ENCODE assay signal across 12 cellular contexts in genomic region chr4:144970597-144970996, GRCh38.
A peak's percentile ranks its signal among the peaks of the same experiment; 100 is the strongest.
DNase-seq lines count a peak whose midpoint lies in the region; ATAC-seq, FAIRE-seq and TF ChIP-seq lines count a peak whose summit lies in the region.
"Had no signal": no experiment of that assay in that cellular context is flagged by ENCODE, and none has a peak within 500 bp of the region (broad histone marks: within the 10 kb centered on the region; RNA-seq: fewer than 3 reads in every experiment).

No MANE protein-coding gene starts in this region.

- DNase-seq in GM12891 (ENCODE audit: insufficient read length, low spot score) (no peak), NCI-H774 (lab: John Stamatoyannopoulos, UW) (no peak), NCI-H1694 (lab: John Stamatoyannopoulos, UW) (no peak), dermis blood vessel endothelial cell (no peak)
- DNase-seq in activated naive CD4-positive, alpha-beta T cell treated with anti-CD3 and anti-CD28 coated beads for 36 hours = no peak
- DNase-seq: activated B cell treated with CpG ODN at 0.5 μM for 24 hours, naive B cell, SHP77 treated with DMSO at 0.1 percent for 48 hours had no signal

- no peak overlapping the region for H3K27ac Mint-ChIP-seq in activated naive CD4-positive, alpha-beta T cell treated with anti-CD3 and anti-CD28 coated beads for 36 hours
- H3K27ac Mint-ChIP-seq: activated B cell treated with CpG ODN at 0.5 μM for 24 hours, naive B cell had no signal

- no peaks in the 10 kb centered on the region for H3K36me3 Mint-ChIP-seq in activated naive CD4-positive, alpha-beta T cell treated with anti-CD3 and anti-CD28 coated beads for 36 hours (ENCODE audit: low read depth)
- H3K36me3 Mint-ChIP-seq: naive B cell had no signal

- FAIRE-seq in GM12891 (lab: Jason Lieb, UNC) = peak; percentile 20
- FAIRE-seq: bronchial epithelial cell had no signal

- H3K27me3 Mint-ChIP-seq in activated naive CD4-positive, alpha-beta T cell treated with anti-CD3 and anti-CD28 coated beads for 36 hours (ENCODE audit: low read depth) = no peaks in the 10 kb centered on the region
- H3K27me3 Mint-ChIP-seq: activated B cell treated with CpG ODN at 0.5 μM for 24 hours, naive B cell had no signal

- H3K9me3 Mint-ChIP-seq in activated naive CD4-positive, alpha-beta T cell treated with anti-CD3 and anti-CD28 coated beads for 36 hours = no peaks in the 10 kb centered on the region

- intact Hi-C loops in activated naive CD4-positive, alpha-beta T cell treated with anti-CD3 and anti-CD28 coated beads for 36 hours (cut with micrococcal nuclease) = no loop called here

- no peak overlapping the region for H3K4me3 Mint-ChIP-seq in activated naive CD4-positive, alpha-beta T cell treated with anti-CD3 and anti-CD28 coated beads for 36 hours
- H3K4me3 Mint-ChIP-seq: activated B cell treated with CpG ODN at 0.5 μM for 24 hours, naive B cell had no signal

- H3K4me1 Mint-ChIP-seq in activated naive CD4-positive, alpha-beta T cell treated with anti-CD3 and anti-CD28 coated beads for 36 hours (ENCODE audit: low read depth) = no peaks in the 10 kb centered on the region
- H3K4me1 Mint-ChIP-seq: activated B cell treated with CpG ODN at 0.5 μM for 24 hours, naive B cell had no signal

- peak; percentile 60 for ATAC-seq in GM19397 (IDR thresholded peaks at IDR 0.05; ENCODE audit: unreplicated experiment)
- peak; percentile 76 for ATAC-seq in HG02759 (IDR thresholded peaks at IDR 0.05; ENCODE audit: unreplicated experiment)
- peak; percentile 69 for ATAC-seq in HG03439 (IDR thresholded peaks at IDR 0.05; ENCODE audit: unreplicated experiment)

- no peak for TF ChIP-seq POLR2A in GM12891 (IDR thresholded peaks at IDR 0.05; ENCODE audit: low read depth, low read length)

- CTCF ChIA-PET in activated naive CD4-positive, alpha-beta T cell treated with anti-CD3 and anti-CD28 coated beads for 36 hours (lab: Charles Lee) = no interaction called here

TF ChIP-seq in GM12891, 5 proteins besides CTCF, POLR2A, EP300 and RAD21:
- TF ChIP-seq POLR2AphosphoS5 (IDR thresholded peaks at IDR 0.05; ENCODE audit: low read depth, low read length) (no peak), TAF1 (IDR thresholded peaks at IDR 0.05; ENCODE audit: low read depth, low read length) (no peak), SPI1 (IDR thresholded peaks at IDR 0.05; ENCODE audit: low read depth, low read length) (no peak), PAX5 (IDR thresholded peaks at IDR 0.05; ENCODE audit: insufficient read depth, low read length, severe bottlenecking) (no peak), POU2F2 (IDR thresholded peaks at IDR 0.05; ENCODE audit: low read depth, low read length) (no peak)
